Comparison of ENCODE assay signal across 9 cellular contexts in the genomic region with DNA sequence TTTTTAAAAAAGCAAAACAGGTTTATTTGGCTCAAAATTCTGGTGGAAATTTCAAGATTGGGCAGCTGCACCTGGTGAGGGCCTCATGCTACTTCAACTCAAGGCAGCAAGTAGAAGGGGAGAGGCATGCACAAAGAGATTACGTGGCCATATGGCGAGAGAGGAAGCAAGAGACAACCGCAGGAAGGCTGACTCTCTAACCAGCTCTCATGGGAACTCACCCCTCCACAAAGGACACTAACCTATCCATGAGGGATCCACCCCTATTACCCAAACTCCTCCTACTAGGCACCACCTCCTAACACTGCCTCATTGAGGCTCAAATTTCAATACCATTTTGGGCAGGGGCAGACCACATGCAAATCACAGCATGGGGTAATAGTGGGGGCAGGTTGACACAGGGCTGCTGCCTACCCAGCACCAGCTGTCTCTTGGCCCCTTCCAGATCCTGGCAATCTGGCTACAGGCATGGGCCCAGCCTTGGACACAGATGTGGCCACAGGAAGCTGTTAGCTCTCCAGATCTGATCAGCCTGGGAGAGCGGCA. TPM values are rescaled to one million over a fixed set of nuclear protein-coding genes. Genes with fewer than 3 reads are reported as not detected.
DNase-seq lines count a peak whose midpoint lies in the region; ATAC-seq, FAIRE-seq and TF ChIP-seq lines count a peak whose summit lies in the region.
"Had no signal": no experiment of that assay in that cellular context is flagged by ENCODE, and none has a peak within 500 bp of the region (broad histone marks: within the 10 kb centered on the region; RNA-seq: fewer than 3 reads in every experiment).

No MANE protein-coding gene starts in this region.

- no peaks in the 10 kb centered on the region for H3K27me3 ChIP-seq in GM12878 (replicated peaks in 1 of 2; ENCODE audit: control insufficient read depth in 2 of 2, insufficient read depth in 2 of 2, low read length in 1 of 2)
- H3K27me3 ChIP-seq: neutrophil had no signal

- RAD21 ChIA-PET in GM12878 (lab: Charles Lee; ENCODE audit: unreplicated experiment) = interaction anchor here (1.0 to 10.9 kb wide), 3 partner anchors 23 to 70 kb away, joined by 3 to 206 read pairs (median 49); a partner anchor contains a TSS

- H3K4me2 ChIP-seq in GM12878 (ENCODE audit: control insufficient read depth, insufficient read depth) = peak overlapping the region; percentile 73

- peaks cover 48% of the 10 kb centered on the region for H3K4me1 ChIP-seq in GM12878 (ENCODE audit: control insufficient read depth, insufficient read depth, low read length)

- H3K36me3 Mint-ChIP-seq in natural killer cell = no peaks in the 10 kb centered on the region

- peak overlapping the region; percentile 84 for H3K9ac ChIP-seq in GM12878 (ENCODE audit: control insufficient read depth, insufficient read depth, low read length)

- intact Hi-C loops in GM12878 (cut with micrococcal nuclease; ENCODE audit: unreplicated experiment) (loop anchor here (1.0 kb wide), 2 partner anchors 18 to 23 kb away; no protein-coding TSS in a partner anchor), natural killer cell (cut with micrococcal nuclease) (no loop called here)

- H3K27ac Mint-ChIP-seq in natural killer cell = peak overlapping the region in 1 of 2 donors; percentile 42

- in situ Hi-C loops in GM12878 (cut with MboI) = no loop called here

- CTCF ChIA-PET in AG04449 (lab: Yijun Ruan, JAX) (interaction anchor here (1.1 to 5.0 kb wide), 5 partner anchors 13 to 70 kb away, joined by 3 to 75 read pairs (median 10); a partner anchor contains a TSS), GM12878 (lab: Yijun Ruan, JAX) (interaction anchor here (0.7 to 11.9 kb wide), 9 partner anchors 12 to 746 kb away, joined by 3 to 196 read pairs (median 5); a partner anchor contains a TSS), HEK293T (lab: Yijun Ruan, JAX) (interaction anchor here (0.6 kb wide), 1 partner anchor 11 kb away, joined by 3 read pairs; no protein-coding TSS in a partner anchor)

- TF ChIP-seq CTCF in AG04449 (IDR thresholded peaks at IDR 0.05; ENCODE audit: insufficient read depth, low read length, missing control alignments) (no peak), GM12878 (IDR thresholded peaks at IDR 0.05 in 2 of 3, conservative IDR thresholded peaks at IDR 0.05 in 1 of 3; ENCODE audit: control insufficient read depth in 2 of 3, extremely low read depth in 1 of 3, insufficient read depth in 1 of 3, low read depth in 3 of 3, low read length in 3 of 3) (no peak), natural killer cell (IDR thresholded peaks at IDR 0.05) (no peak)

- peaks cover 52% of the 10 kb centered on the region for H3K79me2 ChIP-seq in GM12878 (ENCODE audit: control insufficient read depth, insufficient read depth, low read length)

- H2AFZ ChIP-seq in GM12878 (ENCODE audit: control insufficient read depth, low read depth, low read length) = no peak overlapping the region

- SMC1A ChIA-PET in GM12878 (lab: Charles Lee; ENCODE audit: uncharacterized antibody, unreplicated experiment) = interaction anchor here (0.6 to 6.4 kb wide), 5 partner anchors 23 to 70 kb away, joined by 3 to 124 read pairs (median 13); a partner anchor contains a TSS

- H3K9me3 ChIP-seq in GM12878 (replicated peaks; ENCODE audit: control insufficient read depth, insufficient read depth, low read length) = no peaks in the 10 kb centered on the region; the same call in 1 of the 3 replicates
- H3K9me3 ChIP-seq: neutrophil had no signal

- peaks cover 53 to 59% of the 10 kb centered on the region in 2 donors for H3K4me1 Mint-ChIP-seq in natural killer cell

- no peaks in the 10 kb centered on the region; the same call in 1 of the 2 replicates for H4K20me1 ChIP-seq in GM12878 (ENCODE audit: control insufficient read depth, insufficient read depth)

- TF ChIP-seq EP300 in GM12878 (IDR thresholded peaks at IDR 0.05; ENCODE audit: borderline replicate concordance in 1 of 2, control insufficient read depth in 1 of 2, low read depth in 2 of 2, low read length in 2 of 2) = peak; percentile 39 to 40; a peak in 3 of 4 replicates

- no peaks in the 10 kb centered on the region for H3K27me3 Mint-ChIP-seq in natural killer cell (ENCODE audit: low read depth in 2 of 2)

- BruUV-seq in GM12878 (replicated peaks; lab: Mats Ljungman, UMichigan) = no TSS peak

- no peaks in the 10 kb centered on the region for H3K9me3 Mint-ChIP-seq in natural killer cell

- ATAC-seq in GM18519 (IDR thresholded peaks at IDR 0.05; ENCODE audit: low FRiP score, unreplicated experiment) (peak; percentile 47), HG02884 (IDR thresholded peaks at IDR 0.05; ENCODE audit: unreplicated experiment) (peak; percentile 57), GM12878 (peak; percentile 77), natural killer cell (no peak)

- 1% methylated on average over 4 of the region's 4 CpGs for whole genome bisulfite sequencing in GM12878 (ENCODE audit: insufficient coverage, insufficient replicate concordance, low lambda C conversion rate, missing lambda C conversion rate)

- peak; percentile 86 for FAIRE-seq in GM12878 (lab: Jason Lieb, UNC)

- DNase-seq in AG04449 (ENCODE audit: low read depth, low spot score) (no peak), NCI-H226 (peak; percentile 26), GM12878 (ENCODE audit: low read depth, low spot score) (peak; percentile 100), natural killer cell (no peak), HEK293T (ENCODE audit: extremely low spot score) (no peak)
- no peak for DNase-seq in activated CD4-positive, alpha-beta T cell treated with anti-CD3 and anti-CD28 coated beads, Interleukin-2, amount 50 U/mL, for 4 hours

- peak; percentile 80 for TF ChIP-seq POLR2A in GM12878 (IDR thresholded peaks at IDR 0.05; ENCODE audit: low read depth, low read length)

- POLR2A ChIA-PET in AG04449 (lab: Yijun Ruan, JAX) (interaction anchor here (2.3 kb wide), 1 partner anchor 24 kb away, joined by 10 read pairs; no protein-coding TSS in a partner anchor), GM12878 (lab: Charles Lee) (interaction anchor here (1.1 to 6.7 kb wide), 8 partner anchors 16 to 517 kb away, joined by 3 to 233 read pairs (median 4); a partner anchor contains a TSS), HEK293T (lab: Yijun Ruan, JAX) (interaction anchor here (1.4 to 2.9 kb wide), 2 partner anchors 15 to 19 kb away, joined by 3 to 23 read pairs; no protein-coding TSS in a partner anchor)

- TF ChIP-seq RAD21 in GM12878 (IDR thresholded peaks at IDR 0.05; ENCODE audit: insufficient read depth, low read depth, low read length) = no peak

- no peaks in the 10 kb centered on the region for H3K36me3 ChIP-seq in GM12878 (ENCODE audit: control insufficient read depth in 2 of 2, insufficient read depth in 2 of 2, low read length in 1 of 2)

- H3K27ac ChIP-seq in GM12878 (ENCODE audit: control insufficient read depth, insufficient read depth) = peak overlapping the region; percentile 92

- H3K4me3 ChIP-seq in AG04449 (ENCODE audit: low read depth, low read length) = peak overlapping the region; percentile 72
- peak overlapping the region; percentile 95 for H3K4me3 ChIP-seq in GM12878

- H3K4me3 Mint-ChIP-seq in natural killer cell = peak overlapping the region; percentile 49

RNA-seq across cellular contexts. Expression of a gene that starts 2.0 kb away (rescaled TPM):
- 79.8 and 82.5 TPM in 2 replicates for total RNA-seq in GM12878 (2013; cell fraction: nucleolus; rRNA removed)
- total RNA-seq in GM12878 (2014; rRNA removed) = 26.6 and 32.9 TPM in 2 replicates
- 8.4 and 12.4 TPM in 2 replicates for total RNA-seq in GM12878 (2014; rRNA removed; fragmentation: Illumina TruSeq; extraction: Trizol)
- 31.5 and 40.6 TPM in 2 replicates for total RNA-seq in GM12878 (2021)
- polyA plus RNA-seq in GM12878 (2011; ENCODE audit: low read depth) = 4.5 TPM
- polyA plus RNA-seq in GM12878 (2011; rRNA removed) = 6.0 and 10.3 TPM in 2 replicates
- polyA plus RNA-seq in GM12878 (2011; cell fraction: cytosol; rRNA removed) = 9.9 and 23.2 TPM in 2 replicates
- polyA plus RNA-seq in GM12878 (2011; cell fraction: nucleus; rRNA removed) = 159 and 187 TPM in 2 replicates
- polyA plus RNA-seq in GM12878 (2012) = 19.0 and 21.0 TPM in 2 replicates
- polyA plus RNA-seq in GM12878 (2014; fragmentation: Illumina TruSeq; extraction: Trizol) = 2.4 and 7.3 TPM in 2 replicates
- polyA plus RNA-seq in GM12878 (2014; fragmentation: Nextera tagmentation; extraction: Ambion mirVana) = 1 to 10 TPM in 1 of 2 experiments, under 1 TPM in 1; 0.37 to 1.6 TPM
- polyA plus RNA-seq in GM12878 (2014; rRNA removed) = 38.2 and 46.0 TPM in 2 replicates
- 10 to 100 TPM; 22.6 to 27.1 TPM for polyA plus RNA-seq in GM12878 (2016; fragmentation: Nextera tagmentation; extraction: Ambion mirVana)
- polyA minus RNA-seq in GM12878 (2011; rRNA and poly(A)+ RNA removed) = 7.5 and 13.8 TPM in 2 replicates
- polyA minus RNA-seq in GM12878 (2011; cell fraction: cytosol; rRNA and poly(A)+ RNA removed) = 7.4 and 9.0 TPM in 2 replicates
- 31.7 and 59.3 TPM in 2 replicates for polyA minus RNA-seq in GM12878 (2011; cell fraction: nucleus; rRNA and poly(A)+ RNA removed)
- total RNA-seq in natural killer cell = 10 to 100 TPM; 69.3 to 95.1 (median 91.0) TPM

RNA-seq across cellular contexts. Expression of a gene that starts 16.3 kb away (rescaled TPM):
- 20.1 and 20.4 TPM in 2 replicates for total RNA-seq in GM12878 (2013; cell fraction: nucleolus; rRNA removed)
- total RNA-seq in GM12878 (2014; rRNA removed) (18.1 and 21.6 TPM in 2 replicates), GM12878 (2014; rRNA removed; fragmentation: Illumina TruSeq; extraction: Trizol) (5.4 and 6.2 TPM in 2 replicates), GM12878 (2021) (49.5 and 53.5 TPM in 2 replicates), natural killer cell (100 to 1,000 TPM; 145 to 167 (median 164) TPM)
- polyA plus RNA-seq in GM12878 (2011; ENCODE audit: low read depth) = 13.5 TPM
- polyA plus RNA-seq in GM12878 (2011; rRNA removed) (2.2 and 5.4 TPM in 2 replicates), GM12878 (2014; fragmentation: Illumina TruSeq; extraction: Trizol) (1.1 and 6.7 TPM in 2 replicates), GM12878 (2014; fragmentation: Nextera tagmentation; extraction: Ambion mirVana) (1 to 10 TPM in 1 of 2 experiments, under 1 TPM in 1; 0.24 to 1.2 TPM), GM12878 (2014; rRNA removed) (32.0 and 42.9 TPM in 2 replicates), GM12878 (2016; fragmentation: Nextera tagmentation; extraction: Ambion mirVana) (1 to 10 TPM; 6.9 to 9.6 TPM)
- polyA plus RNA-seq in GM12878 (2011; cell fraction: cytosol; rRNA removed) = 16.9 and 21.7 TPM in 2 replicates
- 81.1 and 82.2 TPM in 2 replicates for polyA plus RNA-seq in GM12878 (2011; cell fraction: nucleus; rRNA removed)
- polyA plus RNA-seq in GM12878 (2012) = 34.1 and 38.3 TPM in 2 replicates
- 8.1 and 20.4 TPM in 2 replicates for polyA minus RNA-seq in GM12878 (2011; rRNA and poly(A)+ RNA removed)
- polyA minus RNA-seq in GM12878 (2011; cell fraction: cytosol; rRNA and poly(A)+ RNA removed) = 23.8 and 30.4 TPM in 2 replicates
- 12.5 and 29.9 TPM in 2 replicates for polyA minus RNA-seq in GM12878 (2011; cell fraction: nucleus; rRNA and poly(A)+ RNA removed)

RNA-seq across cellular contexts. Expression of a gene that starts 24.4 kb away (rescaled TPM):
- total RNA-seq in GM12878 (2013; cell fraction: nucleolus; rRNA removed) = 10.4 and 11.4 TPM in 2 replicates
- 8.2 and 8.6 TPM in 2 replicates for total RNA-seq in GM12878 (2014; rRNA removed)
- 3.4 and 3.6 TPM in 2 replicates for total RNA-seq in GM12878 (2014; rRNA removed; fragmentation: Illumina TruSeq; extraction: Trizol)
- total RNA-seq in GM12878 (2021) = 4.8 and 5.2 TPM in 2 replicates
- polyA plus RNA-seq in GM12878 (2011; ENCODE audit: low read depth) = 3.1 TPM
- polyA plus RNA-seq in GM12878 (2011; rRNA removed) = 9.5 and 11.0 TPM in 2 replicates
- polyA plus RNA-seq in GM12878 (2011; cell fraction: cytosol; rRNA removed) = 6.3 and 6.4 TPM in 2 replicates
- 3.7 and 5.9 TPM in 2 replicates for polyA plus RNA-seq in GM12878 (2011; cell fraction: nucleus; rRNA removed)
- polyA plus RNA-seq in GM12878 (2012) = 7.7 and 8.3 TPM in 2 replicates
- polyA plus RNA-seq in GM12878 (2014; fragmentation: Illumina TruSeq; extraction: Trizol) = 4.4 and 4.6 TPM in 2 replicates
- polyA plus RNA-seq in GM12878 (2014; fragmentation: Nextera tagmentation; extraction: Ambion mirVana) = 1 to 10 TPM; 2.5 to 3.0 TPM
- 6.2 and 7.6 TPM in 2 replicates for polyA plus RNA-seq in GM12878 (2014; rRNA removed)
- polyA plus RNA-seq in GM12878 (2016; fragmentation: Nextera tagmentation; extraction: Ambion mirVana) = 10 to 100 TPM; 11.6 to 12.5 TPM
- polyA minus RNA-seq in GM12878 (2011; rRNA and poly(A)+ RNA removed) = 7.6 and 10.9 TPM in 2 replicates
- polyA minus RNA-seq in GM12878 (2011; cell fraction: cytosol; rRNA and poly(A)+ RNA removed) = 1.7 and 3.6 TPM in 2 replicates
- 6.4 and 11.9 TPM in 2 replicates for polyA minus RNA-seq in GM12878 (2011; cell fraction: nucleus; rRNA and poly(A)+ RNA removed)
- 10 to 100 TPM; 13.5 to 25.2 (median 18.5) TPM for total RNA-seq in natural killer cell

RNA-seq across cellular contexts. Expression of a gene that starts 26.8 kb away (rescaled TPM):
- 30.8 and 36.5 TPM in 2 replicates for total RNA-seq in GM12878 (2013; cell fraction: nucleolus; rRNA removed)
- total RNA-seq in GM12878 (2014; rRNA removed) = 8.4 and 11.5 TPM in 2 replicates
- 9.6 and 10.7 TPM in 2 replicates for total RNA-seq in GM12878 (2014; rRNA removed; fragmentation: Illumina TruSeq; extraction: Trizol)
- 15.3 and 19.6 TPM in 2 replicates for total RNA-seq in GM12878 (2021)
- 5.1 TPM for polyA plus RNA-seq in GM12878 (2011; ENCODE audit: low read depth)
- polyA plus RNA-seq in GM12878 (2011; rRNA removed) = 5.8 and 7.3 TPM in 2 replicates
- polyA plus RNA-seq in GM12878 (2011; cell fraction: cytosol; rRNA removed) = 9.3 and 9.6 TPM in 2 replicates
- 17.5 and 21.5 TPM in 2 replicates for polyA plus RNA-seq in GM12878 (2011; cell fraction: nucleus; rRNA removed)
- 9.4 and 9.8 TPM in 2 replicates for polyA plus RNA-seq in GM12878 (2012)
- polyA plus RNA-seq in GM12878 (2014; fragmentation: Illumina TruSeq; extraction: Trizol) = 9.0 and 15.1 TPM in 2 replicates
- 1 to 10 TPM; 1.1 to 2.4 TPM for polyA plus RNA-seq in GM12878 (2014; fragmentation: Nextera tagmentation; extraction: Ambion mirVana)
- 11.6 and 13.8 TPM in 2 replicates for polyA plus RNA-seq in GM12878 (2014; rRNA removed)
- polyA plus RNA-seq in GM12878 (2016; fragmentation: Nextera tagmentation; extraction: Ambion mirVana) = 10 to 100 TPM; 10.3 to 11.5 TPM
- 12.7 and 18.9 TPM in 2 replicates for polyA minus RNA-seq in GM12878 (2011; rRNA and poly(A)+ RNA removed)
- 6.4 and 8.2 TPM in 2 replicates for polyA minus RNA-seq in GM12878 (2011; cell fraction: cytosol; rRNA and poly(A)+ RNA removed)
- polyA minus RNA-seq in GM12878 (2011; cell fraction: nucleus; rRNA and poly(A)+ RNA removed) = 13.8 and 23.8 TPM in 2 replicates
- 10 to 100 TPM; 43.8 to 51.5 (median 46.6) TPM for total RNA-seq in natural killer cell

RNA-seq across cellular contexts. Expression of a gene that starts 40.7 kb away (rescaled TPM):
- total RNA-seq in GM12878 (2013; cell fraction: nucleolus; rRNA removed) = 8.6 and 8.8 TPM in 2 replicates
- total RNA-seq in GM12878 (2014; rRNA removed) (0.76 and 1.6 TPM in 2 replicates), GM12878 (2014; rRNA removed; fragmentation: Illumina TruSeq; extraction: Trizol) (0.14 TPM in 1 of 2 replicates, not detected in the other), GM12878 (2021) (0.56 and 1.1 TPM in 2 replicates), natural killer cell (10 to 100 TPM; 10.6 to 19.7 (median 15.7) TPM)
- polyA plus RNA-seq in GM12878 (2011; ENCODE audit: low read depth) = 0.62 TPM
- polyA plus RNA-seq in GM12878 (2011; rRNA removed) (0.43 and 0.75 TPM in 2 replicates), GM12878 (2014; fragmentation: Illumina TruSeq; extraction: Trizol) (0.18 TPM in 1 of 2 replicates, not detected in the other), GM12878 (2014; fragmentation: Nextera tagmentation; extraction: Ambion mirVana) (not detected), GM12878 (2014; rRNA removed) (0.74 and 1.3 TPM in 2 replicates), GM12878 (2016; fragmentation: Nextera tagmentation; extraction: Ambion mirVana) (under 1 TPM; 0.14 to 0.32 TPM)
- 2.9 and 3.1 TPM in 2 replicates for polyA plus RNA-seq in GM12878 (2011; cell fraction: cytosol; rRNA removed)
- polyA plus RNA-seq in GM12878 (2011; cell fraction: nucleus; rRNA removed) = 4.4 TPM in 2 replicates
- polyA plus RNA-seq in GM12878 (2012) = 1.8 and 2.4 TPM in 2 replicates
- polyA minus RNA-seq in GM12878 (2011; rRNA and poly(A)+ RNA removed) = 2.0 and 3.3 TPM in 2 replicates
- 1.7 TPM in 1 of 2 replicates, not detected in the other for polyA minus RNA-seq in GM12878 (2011; cell fraction: cytosol; rRNA and poly(A)+ RNA removed)
- polyA minus RNA-seq in GM12878 (2011; cell fraction: nucleus; rRNA and poly(A)+ RNA removed) = 0.97 and 1.1 TPM in 2 replicates

Comparison
In these comparisons a context has a peak if more than half of its experiments do, and no peak if none do; other contexts are left out.
1. DNase-seq: peak in NCI-H226 (single experiment) and GM12878 (single experiment); none in AG04449 (single experiment), natural killer cell (single experiment), HEK293T (single experiment) and activated CD4-positive, alpha-beta T cell treated with anti-CD3 and anti-CD28 coated beads, Interleukin-2, amount 50 U/mL, for 4 hours (0 of 2).
2. ATAC-seq: peak in GM18519 (single experiment), HG02884 (single experiment) and GM12878 (single experiment); none in natural killer cell (0 of 3).